9 cellular contexts compared by ENCODE assay signal in the genomic region with DNA sequence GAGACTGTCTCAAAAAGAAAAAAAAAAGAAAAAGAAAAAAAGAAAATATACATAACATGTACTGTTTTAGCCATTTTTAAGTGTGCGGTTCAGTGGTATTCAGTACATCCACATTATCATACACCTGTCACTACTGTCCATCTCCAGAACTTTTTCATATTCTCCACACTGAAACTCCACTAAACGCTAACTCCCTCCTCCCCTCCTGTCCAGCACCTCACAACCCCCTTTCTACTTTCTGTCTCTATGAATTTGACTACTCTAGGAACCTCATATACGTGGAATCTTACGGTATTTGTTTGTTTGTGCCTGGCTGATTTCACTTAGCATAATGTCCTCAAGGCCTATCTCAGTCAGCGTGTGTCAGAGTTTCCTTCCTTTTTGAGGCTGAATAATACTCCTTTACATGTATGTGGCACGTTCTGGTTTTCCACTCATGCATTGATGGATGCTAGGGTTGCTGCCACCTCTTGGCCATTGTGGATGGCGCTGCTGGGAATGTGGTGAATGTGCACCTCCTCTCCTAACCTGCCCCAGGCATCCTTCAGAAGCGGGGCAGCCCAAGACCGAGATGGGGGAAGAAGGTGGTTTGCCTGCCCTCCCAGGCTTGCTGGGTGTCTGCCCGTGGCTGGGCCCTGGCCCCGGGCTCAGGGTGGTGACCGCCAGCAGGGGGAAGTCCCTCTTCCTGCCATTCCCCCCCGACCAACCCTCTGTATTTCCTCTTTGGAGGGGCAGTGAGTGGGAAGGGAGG.
DNase-seq lines count a peak whose midpoint lies in the region; ATAC-seq and TF ChIP-seq lines count a peak whose summit lies in the region.
"Had no signal": no experiment of that assay in that cellular context is flagged by ENCODE, and none has a peak within 500 bp of the region (broad histone marks: within the 10 kb centered on the region; RNA-seq: fewer than 3 reads in every experiment).

No MANE protein-coding gene starts in this region.

- H3K27me3 Mint-ChIP-seq in activated CD4-positive, alpha-beta T cell treated with anti-CD3 and anti-CD28 coated beads for 36 hours = no peaks in the 10 kb centered on the region

- H3K4me3 Mint-ChIP-seq in activated CD4-positive, alpha-beta T cell treated with anti-CD3 and anti-CD28 coated beads for 36 hours = no peak overlapping the region
- peak overlapping the region; percentile 69 for H3K4me3 Mint-ChIP-seq in stimulated activated effector memory CD8-positive, alpha-beta T cell treated with anti-CD3 and anti-CD28 coated beads, Interleukin-12 subunit alpha, Interleukin-12 subunit beta, amount 100 ng/mL, for 72 hours

- H3K27ac Mint-ChIP-seq in activated CD4-positive, alpha-beta T cell treated with anti-CD3 and anti-CD28 coated beads for 36 hours = peak overlapping the region; percentile 84
- peak overlapping the region; percentile 87 for H3K27ac Mint-ChIP-seq in stimulated activated effector memory CD8-positive, alpha-beta T cell treated with anti-CD3 and anti-CD28 coated beads, Interleukin-12 subunit alpha, Interleukin-12 subunit beta, amount 100 ng/mL, for 72 hours

- CTCF ChIA-PET in activated CD4-positive, alpha-beta T cell treated with anti-CD3 and anti-CD28 coated beads for 36 hours (lab: Charles Lee) = interaction anchor here (0.6 kb wide), 1 partner anchor 654 kb away, joined by 3 read pairs; the partner anchor contains the start of gene MIF

- H3K9me3 Mint-ChIP-seq in activated CD4-positive, alpha-beta T cell treated with anti-CD3 and anti-CD28 coated beads for 36 hours (ENCODE audit: low read depth) = no peaks in the 10 kb centered on the region
- no peaks in the 10 kb centered on the region for H3K9me3 Mint-ChIP-seq in stimulated activated effector memory CD8-positive, alpha-beta T cell treated with anti-CD3 and anti-CD28 coated beads, Interleukin-12 subunit alpha, Interleukin-12 subunit beta, amount 100 ng/mL, for 72 hours

- H3K36me3 Mint-ChIP-seq in activated CD4-positive, alpha-beta T cell treated with anti-CD3 and anti-CD28 coated beads for 36 hours (ENCODE audit: low read depth) = peaks cover 12% of the 10 kb centered on the region
- H3K36me3 Mint-ChIP-seq in stimulated activated effector memory CD8-positive, alpha-beta T cell treated with anti-CD3 and anti-CD28 coated beads, Interleukin-12 subunit alpha, Interleukin-12 subunit beta, amount 100 ng/mL, for 72 hours = peaks cover 12% of the 10 kb centered on the region

- peaks cover 93% of the 10 kb centered on the region for H3K4me1 Mint-ChIP-seq in activated CD4-positive, alpha-beta T cell treated with anti-CD3 and anti-CD28 coated beads for 36 hours
- peaks cover 94% of the 10 kb centered on the region for H3K4me1 Mint-ChIP-seq in stimulated activated effector memory CD8-positive, alpha-beta T cell treated with anti-CD3 and anti-CD28 coated beads, Interleukin-12 subunit alpha, Interleukin-12 subunit beta, amount 100 ng/mL, for 72 hours

- DNase-seq in activated CD4-positive, alpha-beta T cell treated with anti-CD3 and anti-CD28 coated beads for 36 hours = peak; percentile 72
- no peak for DNase-seq in activated CD4-positive, alpha-beta T cell treated with anti-CD3 and anti-CD28 coated beads for 1 hour
- DNase-seq in UCSD-AML1 (lab: John Stamatoyannopoulos, UW; ENCODE audit: unreplicated experiment) (peak; percentile 54), fibroblast of pulmonary artery (ENCODE audit: low read depth) (peak; percentile 41), hepatic stellate cell (ENCODE audit: low spot score) (no peak), NCI-H345 (lab: John Stamatoyannopoulos, UW) (no peak), NCI-H2227 treated with DMSO at 0.1 percent for 48 hours (lab: John Stamatoyannopoulos, UW) (no peak)
- DNase-seq in stimulated activated effector memory CD8-positive, alpha-beta T cell treated with anti-CD3 and anti-CD28 coated beads, Interleukin-12 subunit alpha, Interleukin-12 subunit beta, amount 100 ng/mL, for 72 hours (ENCODE audit: low spot score in 2 of 2) = no peak
- DNase-seq: MM.1S had no signal

- intact Hi-C loops in activated CD4-positive, alpha-beta T cell treated with anti-CD3 and anti-CD28 coated beads for 36 hours (cut with DNase I, micrococcal nuclease) = loop anchor here in 1 of 2 experiments (5.0 kb wide), 1 partner anchor 41 kb away; no protein-coding TSS in a partner anchor

- peak; percentile 34 for ATAC-seq in activated CD4-positive, alpha-beta T cell treated with anti-CD3 and anti-CD28 coated beads for 36 hours
- ATAC-seq in stimulated activated effector memory CD8-positive, alpha-beta T cell treated with anti-CD3 and anti-CD28 coated beads, Interleukin-12 subunit alpha, Interleukin-12 subunit beta, amount 100 ng/mL, for 72 hours = peak; percentile 43

- no peak overlapping the region for H3K4me3 ChIP-seq in fibroblast of pulmonary artery (replicated peaks; ENCODE audit: low read depth, low read length)

- peak; percentile 44 for TF ChIP-seq CTCF in fibroblast of pulmonary artery (IDR thresholded peaks at IDR 0.05; ENCODE audit: low read length, missing control alignments)

- POLR2A ChIA-PET in activated CD4-positive, alpha-beta T cell treated with anti-CD3 and anti-CD28 coated beads for 36 hours (lab: Charles Lee) = no interaction called here

Comparison
In these comparisons a context has a peak if more than half of its experiments do, and no peak if none do; other contexts are left out.
1. DNase-seq: peak in activated CD4-positive, alpha-beta T cell treated with anti-CD3 and anti-CD28 coated beads for 36 hours (single experiment), UCSD-AML1 (single experiment) and fibroblast of pulmonary artery (single experiment); none in activated CD4-positive, alpha-beta T cell treated with anti-CD3 and anti-CD28 coated beads for 1 hour (single experiment), stimulated activated effector memory CD8-positive, alpha-beta T cell treated with anti-CD3 and anti-CD28 coated beads, Interleukin-12 subunit alpha, Interleukin-12 subunit beta, amount 100 ng/mL, for 72 hours (0 of 2), hepatic stellate cell (single experiment), NCI-H345 (single experiment) and NCI-H2227 treated with DMSO at 0.1 percent for 48 hours (single experiment).